In genomic region chr20:17617212-17617867, GRCh38 we compare ENCODE assay signal across 8 cellular contexts.
A peak's percentile ranks its signal among the peaks of the same experiment; 100 is the strongest.
DNase-seq lines count a peak whose midpoint lies in the region; ATAC-seq and TF ChIP-seq lines count a peak whose summit lies in the region.

No MANE protein-coding gene starts in this region.

- DNase-seq in DMS 273 (lab: John Stamatoyannopoulos, UW; ENCODE audit: unreplicated experiment) (peak; percentile 74), DMS 273 treated with DMSO at 0.1 percent for 48 hours (lab: John Stamatoyannopoulos, UW) (no peak), NCI-H1105 treated with DMSO at 0.1 percent for 48 hours (lab: John Stamatoyannopoulos, UW) (peak; percentile 75), midbrain (lab: John Stamatoyannopoulos, UW) (peak; percentile 60), tibial artery (peak; percentile 64 to 89)
- DNase-seq in activated CD4-positive, alpha-beta T cell treated with anti-CD3 and anti-CD28 coated beads for 4 hours: peak; percentile 37 to 43
- peak in 2 of 3 donors; percentile 30 to 34 for DNase-seq in effector memory CD4-positive, alpha-beta T cell

- no peak for ATAC-seq in GM18907 (IDR thresholded peaks at IDR 0.05; ENCODE audit: unreplicated experiment)

- H3K36me3 ChIP-seq in effector memory CD4-positive, alpha-beta T cell (ENCODE audit: control insufficient read depth, insufficient read depth, low read length): peaks cover 35% of the 10 kb centered on the region
- H3K36me3 ChIP-seq in tibial artery: peaks cover 15 to 67% (median 52%) of the 10 kb centered on the region in 3 donors

- TF ChIP-seq CTCF in tibial artery (IDR thresholded peaks at IDR 0.05): peak; percentile 85 to 95

- H3K4me1 ChIP-seq in effector memory CD4-positive, alpha-beta T cell (ENCODE audit: control insufficient read depth, insufficient read depth, low read length, poor library complexity, severe bottlenecking): peaks cover 8% of the 10 kb centered on the region
- H3K4me1 ChIP-seq in tibial artery: peaks cover 13 to 56% (median 46%) of the 10 kb centered on the region in 4 donors

- no peaks in the 10 kb centered on the region for H3K27me3 ChIP-seq in effector memory CD4-positive, alpha-beta T cell (replicated peaks; ENCODE audit: control insufficient read depth, insufficient read depth, low read length, poor library complexity, severe bottlenecking)
- no peaks in the 10 kb centered on the region for H3K27me3 ChIP-seq in tibial artery

- no peak overlapping the region for H3K27ac ChIP-seq in effector memory CD4-positive, alpha-beta T cell (ENCODE audit: insufficient read depth, low read length, poor library complexity, severe bottlenecking)
- H3K27ac ChIP-seq in tibial artery: peak overlapping the region; percentile 80 to 95

- intact Hi-C loops in tibial artery (cut with DNase I; ENCODE audit: low total_unique reads): no loop called here

- H3K9me3 ChIP-seq in effector memory CD4-positive, alpha-beta T cell (ENCODE audit: control insufficient read depth, low read length): no peaks in the 10 kb centered on the region
- no peaks in the 10 kb centered on the region for H3K9me3 ChIP-seq in tibial artery

- H3K4me3 ChIP-seq in effector memory CD4-positive, alpha-beta T cell (ENCODE audit: insufficient read depth, low read depth, low read length, poor library complexity, severe bottlenecking): no peak overlapping the region
- H3K4me3 ChIP-seq in tibial artery: no peak overlapping the region
